In genomic region chr3:50089603-50089945, GRCh38 we compare ENCODE assay signal across 8 cellular contexts. TPM values are rescaled to one million over a fixed set of nuclear protein-coding genes. Genes with fewer than 3 reads are reported as not detected.
DNase-seq lines count a peak whose midpoint lies in the region; ATAC-seq, FAIRE-seq and TF ChIP-seq lines count a peak whose summit lies in the region.

No MANE protein-coding gene starts in this region.

- no peaks in the 10 kb centered on the region for H3K9me1 ChIP-seq in K562 (ENCODE audit: control insufficient read depth, insufficient read depth, low read length)

- in situ Hi-C loops in K562 (cut with MboI), result no loop called here

- CTCF ChIA-PET in K562 (lab: Yijun Ruan, JAX; ENCODE audit: low intra/inter-chr PET ratio) (no interaction called here), GM10248 (lab: Yijun Ruan, JAX) (interaction anchor here (1.2 to 1.8 kb wide), 4 partner anchors 15 to 157 kb away, joined by 3 to 5 read pairs (median 3); no protein-coding TSS in a partner anchor)

- BruUV-seq in K562 (replicated peaks; lab: Mats Ljungman, UMichigan), result no TSS peak

- peaks cover 36% of the 10 kb centered on the region for H3K79me2 ChIP-seq in K562 (ENCODE audit: control insufficient read depth, insufficient read depth, low read length)

- H3K27ac ChIP-seq in HUES64 (ENCODE audit: low read depth, low read length) (peak overlapping the region; percentile 86), K562 (ENCODE audit: extremely low read depth, low read depth, low read length) (peak overlapping the region; percentile 97), thymus (ENCODE audit: low read depth) (no peak overlapping the region)

- peak overlapping the region; percentile 97 for H3K4me3 ChIP-seq in HUES64 (ENCODE audit: low read length)
- peak overlapping the region; percentile 76 for H3K4me3 ChIP-seq in K562
- peak overlapping the region; percentile 82 for H3K4me3 ChIP-seq in thymus (ENCODE audit: low read length)

- peak overlapping the region; percentile 82; the same call in 1 of the 2 replicates for H2AFZ ChIP-seq in K562 (ENCODE audit: low read depth, low read length)

- no peaks in the 10 kb centered on the region for H4K20me1 ChIP-seq in K562 (replicated peaks; ENCODE audit: control insufficient read depth, insufficient read depth, low read length)

- H3K9ac ChIP-seq in HUES64 (ENCODE audit: low read depth, low read length), result peak overlapping the region; percentile 97
- H3K9ac ChIP-seq in K562 (ENCODE audit: insufficient read depth in 1 of 2, low read depth in 2 of 2, low read length in 2 of 2), result peak overlapping the region; percentile 100

- peak; percentile 49 for ATAC-seq in K562

- peak overlapping the region; percentile 85 for H3K4me2 ChIP-seq in K562 (ENCODE audit: insufficient read depth, low read length)

- peak; percentile 32 for FAIRE-seq in K562 (lab: Jason Lieb, UNC)

- 5% methylated on average over 16 of the region's 16 CpGs for WGBS in HUES64
- 0% methylated on average over 16 of the region's 16 CpGs for WGBS in K562 (ENCODE audit: insufficient coverage, low coverage, missing lambda C conversion rate)
- WGBS in thymus, result under 1% methylated on average over 16 of the region's 16 CpGs

- no peak for TF ChIP-seq RAD21 in K562 (CRISPR knock-in tag; conservative IDR thresholded peaks at IDR 0.05 in 1 of 2, IDR thresholded peaks at IDR 0.05 in 1 of 2)

- peak; percentile 14 for DNase-seq in Daoy (ENCODE audit: low read depth)
- peak in 1 of 4 experiments; percentile 28 for DNase-seq in K562 (ENCODE audit: extremely low read depth in 1 of 4, low spot score in 3 of 4)
- peak; percentile 53 for DNase-seq in left kidney (ENCODE audit: low read depth, low spot score)
- DNase-seq in HPDE6-E6E7 (ENCODE audit: extremely low spot score), result no peak
- DNase-seq in GM10248 (ENCODE audit: extremely low spot score), result no peak
- DNase-seq in GM19238 (ENCODE audit: insufficient read length, low spot score), result no peak

- H3K36me3 ChIP-seq in HUES64 (ENCODE audit: insufficient read depth, low read length) (peaks cover 45% of the 10 kb centered on the region), K562 (ENCODE audit: control insufficient read depth, insufficient read depth, low read length) (peaks cover 38% of the 10 kb centered on the region), thymus (ENCODE audit: control insufficient read depth, insufficient read depth) (peaks cover 38% of the 10 kb centered on the region)

- TF ChIP-seq EP300 in K562 (IDR thresholded peaks at IDR 0.05; ENCODE audit: low read length), result no peak

- peaks cover 8% of the 10 kb centered on the region for H3K4me1 ChIP-seq in HUES64 (ENCODE audit: insufficient read depth, low read length)
- H3K4me1 ChIP-seq in K562 (replicated peaks in 1 of 2; ENCODE audit: control insufficient read depth in 2 of 2, insufficient read depth in 2 of 2, low read length in 2 of 2), result peaks cover 0 to 8% of the 10 kb centered on the region in 2 experiments; a peak in 2 of 5 replicates
- peaks cover 8% of the 10 kb centered on the region for H3K4me1 ChIP-seq in thymus (ENCODE audit: control insufficient read depth, insufficient read depth, low read length)

- POLR2A ChIA-PET in K562 (lab: Yijun Ruan, JAX) (interaction anchor here (0.6 to 2.6 kb wide), 7 partner anchors 9 to 284 kb away, joined by 3 to 12 read pairs (median 4); no protein-coding TSS in a partner anchor), GM10248 (lab: Yijun Ruan, JAX) (interaction anchor here (1.1 kb wide), 1 partner anchor 53 kb away, joined by 3 read pairs; no protein-coding TSS in a partner anchor)

- H3K9me3 ChIP-seq in HUES64 (ENCODE audit: insufficient read depth, low read depth, low read length), result peaks cover 7% of the 10 kb centered on the region; the same call in 1 of the 2 replicates
- no peaks in the 10 kb centered on the region for H3K9me3 ChIP-seq in K562 (replicated peaks; ENCODE audit: control insufficient read depth, insufficient read depth, low read depth, low read length)
- H3K9me3 ChIP-seq in thymus (ENCODE audit: control insufficient read depth), result no peaks in the 10 kb centered on the region

- TF ChIP-seq CTCF in K562 (IDR thresholded peaks at IDR 0.05 in 2 of 3, conservative IDR thresholded peaks at IDR 0.05 in 1 of 3; ENCODE audit: insufficient read depth in 2 of 3, low read depth in 1 of 3, low read length in 3 of 3), result no peak
- TF ChIP-seq CTCF in GM10248 (IDR thresholded peaks at IDR 0.05; ENCODE audit: control extremely low read depth, extremely low read depth, low read depth, missing control alignments), result no peak

- intact Hi-C loops in K562 (cut with micrococcal nuclease), result loop anchor here (5.0 kb wide), 1 partner anchor 162 kb away; the partner anchor contains the start of gene MON1A

- H3K27me3 ChIP-seq in HUES64 (ENCODE audit: insufficient read depth, low read length) (no peaks in the 10 kb centered on the region), K562 (ENCODE audit: control insufficient read depth in 2 of 2, insufficient read depth in 2 of 2, low read length in 2 of 2) (no peaks in the 10 kb centered on the region), thymus (ENCODE audit: control insufficient read depth, insufficient read depth) (no peaks in the 10 kb centered on the region)

- TF ChIP-seq POLR2A in K562 (conservative IDR thresholded peaks at IDR 0.05), result no peak

TF ChIP-seq in K562, 482 proteins besides CTCF, POLR2A, EP300 and RAD21:
- TF ChIP-seq ETS1 (conservative IDR thresholded peaks at IDR 0.05; ENCODE audit: control insufficient read depth, low read depth, low read length) (0 out of 2 replicates have a peak, but pooled peaks have one; percentile 2), TFAM (CRISPR knock-in tag; conservative IDR thresholded peaks at IDR 0.05) (no peak), MNT (conservative IDR thresholded peaks at IDR 0.05) (0 out of 4 replicates have a peak, but pooled peaks of 1 of the 2 experiments have one; percentile 14), HDAC1 (IDR thresholded peaks at IDR 0.05) (0 out of 4 replicates have a peak, but pooled peaks of 1 of the 2 experiments have one; percentile 4)

RNA-seq across cellular contexts. Expression of gene RBM5, which starts 0.9 kb away (rescaled TPM):
- 41.2 and 62.9 TPM in 2 replicates for total RNA-seq in Daoy (2014; rRNA removed; shearing (Covaris generic))
- polyA plus RNA-seq in HUES64 (2013, experiment 1 of 2), result 65.4 TPM
- polyA plus RNA-seq in HUES64 (2013, experiment 2 of 2), result 75.9 TPM
- 479 and 783 TPM in 2 replicates for total RNA-seq in K562 (2011; cell fraction: chromatin; rRNA removed; ENCODE audit: low replicate concordance)
- 241 and 243 TPM in 2 replicates for total RNA-seq in K562 (2011; cell fraction: nucleolus; rRNA removed)
- 327 and 405 TPM in 2 replicates for total RNA-seq in K562 (2011; cell fraction: nucleoplasm; rRNA removed)
- total RNA-seq in K562 (2014; rRNA removed) (61.3 and 108 TPM in 2 replicates), K562 (2014; rRNA removed; fragmentation: Illumina TruSeq; extraction: Trizol) (92.5 and 100.0 TPM in 2 replicates), K562 (2015; rRNA removed; fragmentation: Illumina TruSeq; extraction: Trizol) (87.9 and 90.2 TPM in 2 replicates), K562 (2021) (58.4 and 61.3 TPM in 2 replicates)
- polyA plus RNA-seq in K562 (2011; rRNA removed) (153 and 187 TPM in 2 replicates), K562 (2014; fragmentation: Illumina TruSeq; extraction: Trizol) (75.7 and 86.1 TPM in 2 replicates), K562 (2014; fragmentation: Nextera tagmentation; extraction: Ambion mirVana) (10 to 100 TPM; 24.5 to 53.3 TPM), K562 (2014; rRNA removed) (81.6 and 87.8 TPM in 2 replicates), thymus (219 TPM)
- 82.3 and 85.3 TPM in 2 replicates for polyA plus RNA-seq in K562 (2011; cell fraction: cytosol; rRNA removed)
- 629 and 658 TPM in 2 replicates for polyA plus RNA-seq in K562 (2011; cell fraction: nucleus; rRNA removed)
- 52.0 and 57.7 TPM in 2 replicates for polyA plus RNA-seq in K562 (2012)
- polyA minus RNA-seq in K562 (2011; rRNA and poly(A)+ RNA removed), result 392 and 565 TPM in 2 replicates
- polyA minus RNA-seq in K562 (2011; cell fraction: cytosol; rRNA and poly(A)+ RNA removed), result 56.4 and 70.4 TPM in 2 replicates
- 131 and 213 TPM in 2 replicates for polyA minus RNA-seq in K562 (2011; cell fraction: nucleus; rRNA and poly(A)+ RNA removed)

Comparison
In these comparisons a context has a peak if more than half of its experiments do, and no peak if none do; other contexts are left out.
1. DNase-seq: peak in Daoy (single experiment) and left kidney (single experiment); none in HPDE6-E6E7 (single experiment), GM10248 (single experiment) and GM19238 (single experiment).
2. Peak in every context shown above with its lines, with median percentiles within 50 percentile points of each other: H3K4me3 ChIP-seq.